ENCODE assay signal across 34 cellular contexts in the genomic region with DNA sequence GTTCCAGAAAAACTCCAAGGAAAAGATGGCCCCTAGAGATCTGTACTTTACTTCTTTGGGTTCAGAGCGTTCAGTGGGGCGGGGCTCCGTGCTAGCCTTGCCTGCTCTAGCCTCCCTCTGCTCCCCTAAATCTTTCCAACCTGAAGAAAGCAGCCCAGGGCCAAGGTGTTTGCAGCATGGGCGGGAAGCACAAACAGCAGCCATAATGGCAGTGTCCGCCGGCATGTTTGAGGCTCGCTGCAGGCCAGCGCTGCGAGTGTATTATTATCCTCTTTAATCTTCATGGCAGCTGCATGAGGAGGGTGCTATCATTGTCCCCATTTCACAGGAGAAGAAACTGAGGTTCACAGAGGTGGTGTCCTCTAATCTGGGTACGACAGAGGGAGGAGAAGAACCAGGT. TPM values are rescaled to one million over a fixed set of nuclear protein-coding genes. Genes with fewer than 3 reads are reported as not detected.
"Had no signal": no experiment of that assay in that cellular context is flagged by ENCODE, and none has a peak within 500 bp of the region (broad histone marks: within the 10 kb centered on the region; RNA-seq: fewer than 3 reads in every experiment).

No MANE protein-coding gene starts in this region.

- H3K27ac Mint-ChIP-seq: T-cell had no signal

- FAIRE-seq: RCC 7860 had no signal

- H3K27ac ChIP-seq: KMS-11, PC-9, RWPE1, SJCRH30, SK-N-MC had no signal

- DNase-seq: Karpas-422, MM.1S, MV-4-11, NCI-H1092 treated with DMSO at 0.1 percent for 48 hours, NCI-H1105 treated with DMSO at 0.1 percent for 48 hours, NCI-H1417, NCI-H1436, NCI-H146, NCI-H1694, NCI-H187, NCI-H1930, NCI-H2029 treated with DMSO at 0.1 percent for 48 hours, NCI-H2081 treated with DMSO at 0.1 percent for 48 hours, NCI-H2107, NCI-H2171, NCI-H446 treated with DMSO at 0.1 percent for 48 hours, NCI-H510A, NCI-H524, NCI-H69, NCI-H774, PC-9, SHP77, SIG-M5, SJCRH30, T-cell had no signal

- H3K36me3 Mint-ChIP-seq: T-cell had no signal

- H3K4me1 Mint-ChIP-seq: T-cell had no signal

- H3K27me3 ChIP-seq: SJCRH30 had no signal

- H3K4me2 ChIP-seq: KMS-11, PC-9 had no signal

- H3K4me1 ChIP-seq: SJCRH30 had no signal

- H3K36me3 ChIP-seq: SJCRH30 had no signal

- H3K9me3 ChIP-seq: SJCRH30 had no signal

- H3K9ac ChIP-seq: KMS-11 had no signal

- H2AFZ ChIP-seq: PC-9 had no signal

- ATAC-seq: Panc1, Right ventricle myocardium inferior, SK-N-SH treated with all-trans-retinoic acid at 6 μM for 48 hours, T-cell had no signal

- H3K4me3 Mint-ChIP-seq: T-cell had no signal

- H3K4me3 ChIP-seq: PC-9, SJCRH30, SK-N-MC had no signal

- H3K9me3 Mint-ChIP-seq: T-cell had no signal

RNA-seq across cellular contexts. Expression of gene CALB2, which starts 10.4 kb away (rescaled TPM):
- total RNA-seq: OCI-LY7; SJCRH30; T-cell; T-helper 1 cell treated with Interleukin-12 subunit alpha and Interleukin-12 subunit beta and Interleukin-4 antibody, amounts not matched to agents 30 ng/mL and 1 ng/mL, for 36 hours had no signal
